24 cellular contexts compared by ENCODE assay signal in the genomic region with DNA sequence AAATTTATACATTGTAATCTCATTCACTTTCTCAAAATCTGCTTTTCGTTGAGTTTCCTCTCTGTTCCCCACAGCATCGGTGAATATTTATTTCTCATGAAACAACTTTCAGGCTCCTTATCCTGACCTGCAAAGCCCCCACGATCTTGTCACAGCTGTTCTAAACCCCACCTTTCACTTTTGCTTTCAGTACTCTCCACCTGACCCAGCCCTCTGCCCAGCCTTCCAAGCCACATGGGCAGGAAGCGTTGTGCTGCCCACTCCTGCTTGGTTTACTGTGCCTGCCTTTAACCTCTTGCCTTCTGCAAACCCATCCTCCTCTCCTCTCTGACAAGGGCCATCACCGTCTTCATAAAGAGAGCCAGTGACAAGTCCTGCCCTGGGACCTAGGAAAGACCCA.
DNase-seq lines count a peak whose midpoint lies in the region; ATAC-seq and TF ChIP-seq lines count a peak whose summit lies in the region.
"Had no signal": no experiment of that assay in that cellular context is flagged by ENCODE, and none has a peak within 500 bp of the region (broad histone marks: within the 10 kb centered on the region; RNA-seq: fewer than 3 reads in every experiment).

No MANE protein-coding gene starts in this region.

- H3K36me3 Mint-ChIP-seq in WTC11 = peaks cover 9% of the 10 kb centered on the region
- H3K36me3 Mint-ChIP-seq: CD14-positive monocyte; CD8-positive, alpha-beta memory T cell had no signal

- peak; percentile 45; the same call in 1 of the 2 replicates for ATAC-seq in Panc1
- no peak for ATAC-seq in WTC11
- ATAC-seq: A549 had no signal

- H3F3A ChIP-seq in Loucy (ENCODE audit: low read depth) = no peaks in the 10 kb centered on the region

- H3K27me3 ChIP-seq in Loucy (ENCODE audit: insufficient read depth, low read length, poor library complexity, severe bottlenecking) (no peaks in the 10 kb centered on the region), Panc1 (ENCODE audit: control insufficient read depth, insufficient read depth, low read length) (peaks cover 3% of the 10 kb centered on the region; the same call in 1 of the 2 replicates), neutrophil (no peaks in the 10 kb centered on the region)
- H3K27me3 ChIP-seq: BE2C; BLaER1 treated with 17β-estradiol and CSF1 and Interleukin-3, amounts not matched to agents 10 nM and 100 nM had no signal

- POLR2A ChIA-PET in Panc1 (lab: Charles Lee) = no interaction called here
- POLR2A ChIA-PET in WTC11 (lab: Charles Lee) = no interaction called here

- H3K9me3 ChIP-seq in Loucy (ENCODE audit: insufficient read depth, low read depth, low read length) = no peaks in the 10 kb centered on the region
- H3K9me3 ChIP-seq in Panc1 (ENCODE audit: control insufficient read depth, insufficient read depth, low read depth, low read length) = peaks cover 6% of the 10 kb centered on the region; the same call in 1 of the 2 replicates
- H3K9me3 ChIP-seq in neutrophil = no peaks in the 10 kb centered on the region
- H3K9me3 ChIP-seq: A549, BE2C had no signal

- H3K79me2 ChIP-seq in Loucy (ENCODE audit: insufficient read depth, low read length) = no peaks in the 10 kb centered on the region

- peak; percentile 23 for DNase-seq in Daoy (ENCODE audit: low read depth)
- DNase-seq in Panc1 (ENCODE audit: low read depth, low spot score) = no peak
- no peak for DNase-seq in NCI-H69 (lab: John Stamatoyannopoulos, UW)
- DNase-seq in NCI-H1694 treated with DMSO at 0.1 percent for 48 hours (lab: John Stamatoyannopoulos, UW) = no peak
- DNase-seq in WTC11 (ENCODE audit: low spot score) = no peak
- DNase-seq in hippocampal formation (lab: John Stamatoyannopoulos, UW) = no peak
- DNase-seq: 8988T; ACHN; AML-193; BE2C; CD4-positive, alpha-beta T cell; CD8-positive, alpha-beta memory T cell; DMS 273 treated with DMSO at 0.1 percent for 48 hours; DMS79 treated with DMSO at 0.1 percent for 48 hours; EL; GDM1; GOT3; H7; HCEC 1CT had no signal

- H4K20me1 ChIP-seq in Loucy (ENCODE audit: insufficient read depth, low read length, poor library complexity, severe bottlenecking) = no peaks in the 10 kb centered on the region
- H4K20me1 ChIP-seq: BLaER1 treated with 17β-estradiol and CSF1 and Interleukin-3, amounts not matched to agents 10 nM and 100 nM had no signal

- peak overlapping the region; percentile 0 for H3K4me2 ChIP-seq in Loucy (ENCODE audit: low read depth, low read length, poor library complexity, severe bottlenecking)
- H3K4me2 ChIP-seq: A549; BLaER1 treated with 17β-estradiol and CSF1 and Interleukin-3, amounts not matched to agents 10 nM and 100 nM had no signal

- H3K4me1 Mint-ChIP-seq in WTC11 = no peaks in the 10 kb centered on the region
- H3K4me1 Mint-ChIP-seq: CD14-positive monocyte had no signal

- intact Hi-C loops in Panc1 (cut with micrococcal nuclease; ENCODE audit: unreplicated experiment) = no loop called here

- H2AFZ ChIP-seq in Loucy (ENCODE audit: low read length) = no peak overlapping the region

- H3K4me3 ChIP-seq in Loucy (ENCODE audit: low read length, poor library complexity, severe bottlenecking) = no peak overlapping the region
- H3K4me3 ChIP-seq in Panc1 (ENCODE audit: low read depth in 2 of 2, low read length in 2 of 2) = no peak overlapping the region
- no peak overlapping the region for H3K4me3 ChIP-seq in neutrophil (ENCODE audit: low read depth in 1 of 2, low read length in 1 of 2)
- H3K4me3 ChIP-seq: A549; BLaER1 treated with 17β-estradiol and CSF1 and Interleukin-3, amounts not matched to agents 10 nM and 100 nM had no signal

- CTCF ChIA-PET in Panc1 (lab: Charles Lee) (no interaction called here), WTC11 (lab: Charles Lee) (no interaction called here)

- H3K4me1 ChIP-seq in Loucy (ENCODE audit: insufficient read depth, low read length, poor library complexity, severe bottlenecking) (no peaks in the 10 kb centered on the region), Panc1 (ENCODE audit: control insufficient read depth, insufficient read depth, low read length) (no peaks in the 10 kb centered on the region), neutrophil (ENCODE audit: control insufficient read depth in 1 of 2, insufficient read depth in 1 of 2, low read depth in 1 of 2, low read length in 1 of 2) (no peaks in the 10 kb centered on the region)
- H3K4me1 ChIP-seq: A549; BE2C; BLaER1 treated with 17β-estradiol and CSF1 and Interleukin-3, amounts not matched to agents 10 nM and 100 nM had no signal

- H3K27ac Mint-ChIP-seq in WTC11 = no peak overlapping the region
- H3K27ac Mint-ChIP-seq: CD14-positive monocyte; CD4-positive, alpha-beta T cell; CD8-positive, alpha-beta memory T cell had no signal

- H3K27me3 Mint-ChIP-seq in WTC11 (ENCODE audit: low read depth) = no peaks in the 10 kb centered on the region

- H3K4me3 Mint-ChIP-seq in WTC11 = no peak overlapping the region
- H3K4me3 Mint-ChIP-seq: CD14-positive monocyte; CD4-positive, alpha-beta T cell; CD8-positive, alpha-beta memory T cell had no signal

- no TSS peak for BruUV-seq in Panc1 (replicated peaks; lab: Mats Ljungman, UMichigan)

- no peak overlapping the region for H3K9ac ChIP-seq in Loucy (ENCODE audit: low read depth, low read length, poor library complexity, severe bottlenecking)
- H3K9ac ChIP-seq: BLaER1 treated with 17β-estradiol and CSF1 and Interleukin-3, amounts not matched to agents 10 nM and 100 nM had no signal

- H3K36me3 ChIP-seq in Loucy (ENCODE audit: insufficient read depth, low read length) (no peaks in the 10 kb centered on the region), Panc1 (ENCODE audit: control insufficient read depth, insufficient read depth, low read length) (no peaks in the 10 kb centered on the region), neutrophil (no peaks in the 10 kb centered on the region)
- H3K36me3 ChIP-seq: BE2C; BLaER1 treated with 17β-estradiol and CSF1 and Interleukin-3, amounts not matched to agents 10 nM and 100 nM had no signal

- no peak for TF ChIP-seq CTCF in Loucy (conservative IDR thresholded peaks at IDR 0.05; ENCODE audit: low read length)
- no peak for TF ChIP-seq CTCF in Panc1 (IDR thresholded peaks at IDR 0.05)
- TF ChIP-seq CTCF in neutrophil (IDR thresholded peaks at IDR 0.05) = no peak
- no peak for TF ChIP-seq CTCF in WTC11 (IDR thresholded peaks at IDR 0.05)

- H3K9me3 Mint-ChIP-seq in WTC11 = peaks cover 16% of the 10 kb centered on the region

- in situ Hi-C loops in Panc1 (cut with HindIII; ENCODE audit: low pct_unique_long_range_greater_than_20kb, low sequenced_read_pairs) = no loop called here

- no peaks in the 10 kb centered on the region for H3K9me2 ChIP-seq in Loucy (replicated peaks; ENCODE audit: low read depth, low read length)

- H3K27ac ChIP-seq in Panc1 (ENCODE audit: low read length) (no peak overlapping the region), neutrophil (peak overlapping the region; percentile 39)
- H3K27ac ChIP-seq: A549; BLaER1 treated with 17β-estradiol and CSF1 and Interleukin-3, amounts not matched to agents 10 nM and 100 nM had no signal

TF ChIP-seq in WTC11, 78 proteins besides CTCF, POLR2A, EP300 and RAD21:
- TF ChIP-seq ZNF121 (CRISPR knock-in tag; IDR thresholded peaks at IDR 0.05) = no peak
- TF ChIP-seq MXD4 (CRISPR knock-in tag; IDR thresholded peaks at IDR 0.05; ENCODE audit: borderline replicate concordance) = no peak
- TF ChIP-seq, protein P1, sequence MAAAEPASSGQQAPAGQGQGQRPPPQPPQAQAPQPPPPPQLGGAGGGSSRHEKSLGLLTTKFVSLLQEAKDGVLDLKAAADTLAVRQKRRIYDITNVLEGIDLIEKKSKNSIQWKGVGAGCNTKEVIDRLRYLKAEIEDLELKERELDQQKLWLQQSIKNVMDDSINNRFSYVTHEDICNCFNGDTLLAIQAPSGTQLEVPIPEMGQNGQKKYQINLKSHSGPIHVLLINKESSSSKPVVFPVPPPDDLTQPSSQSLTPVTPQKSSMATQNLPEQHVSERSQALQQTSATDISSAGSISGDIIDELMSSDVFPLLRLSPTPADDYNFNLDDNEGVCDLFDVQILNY (CRISPR knock-in tag; IDR thresholded peaks at IDR 0.05) = no peak
- no peak for TF ChIP-seq ZNF138 (CRISPR knock-in tag; conservative IDR thresholded peaks at IDR 0.05)
- TF ChIP-seq TCF7 (CRISPR knock-in tag; IDR thresholded peaks at IDR 0.05; ENCODE audit: low read depth) = no peak
- no peak for TF ChIP-seq NR1H2 (CRISPR knock-in tag; IDR thresholded peaks at IDR 0.05)
- no peak for TF ChIP-seq CREB1 (CRISPR knock-in tag; IDR thresholded peaks at IDR 0.05)
- TF ChIP-seq ZNF263 (CRISPR knock-in tag; IDR thresholded peaks at IDR 0.05; ENCODE audit: low read depth) = no peak
- no peak for TF ChIP-seq ESRRA (CRISPR knock-in tag; IDR thresholded peaks at IDR 0.05; ENCODE audit: borderline replicate concordance)
